23 cellular contexts compared by ENCODE assay signal in the genomic region with DNA sequence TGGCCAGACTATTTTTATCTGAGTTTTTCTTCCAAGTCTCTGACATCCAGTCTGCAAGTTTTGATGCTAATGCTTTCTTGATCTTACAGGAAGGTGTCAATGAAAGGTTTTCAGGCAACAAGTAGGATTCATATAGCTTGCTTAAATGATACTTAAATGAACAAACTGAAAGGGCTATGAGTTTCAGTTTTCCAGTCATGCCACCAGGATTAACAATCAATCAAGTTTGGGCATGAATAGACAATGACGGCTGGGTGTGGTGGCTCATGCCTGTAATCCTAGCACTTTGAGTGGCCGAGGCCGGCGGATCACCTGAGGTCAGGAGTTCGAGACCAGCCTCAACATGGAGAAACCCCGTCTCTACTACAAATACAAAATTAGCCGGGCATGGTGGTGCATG.
"Had no signal": no experiment of that assay in that cellular context is flagged by ENCODE, and none has a peak within 500 bp of the region (broad histone marks: within the 10 kb centered on the region; RNA-seq: fewer than 3 reads in every experiment).

No MANE protein-coding gene starts in this region.

- H3K9me3 Mint-ChIP-seq: immature natural killer cell; naive thymus-derived CD4-positive, alpha-beta T cell; stimulated activated naive B cell treated with anti-CD40 and anti-IgM and Interleukin-4, amounts not matched to agents 10 μg/mL and 1 μg/mL and 100 μg/mL, for 72 hours had no signal

- H3K27me3 Mint-ChIP-seq: naive thymus-derived CD4-positive, alpha-beta T cell; stimulated activated naive B cell treated with anti-CD40 and anti-IgM and Interleukin-4, amounts not matched to agents 10 μg/mL and 1 μg/mL and 100 μg/mL, for 72 hours had no signal

- ATAC-seq: gastroesophageal sphincter; left cardiac atrium; naive thymus-derived CD4-positive, alpha-beta T cell; stimulated activated naive B cell treated with anti-CD40 and anti-IgM and Interleukin-4, amounts not matched to agents 10 μg/mL and 1 μg/mL and 100 μg/mL, for 72 hours had no signal

- H3K27me3 ChIP-seq: dorsolateral prefrontal cortex, gastroesophageal sphincter, neutrophil, right atrium auricular region, sigmoid colon, stomach, transverse colon had no signal

- H3K9me3 ChIP-seq: gastroesophageal sphincter, neutrophil, right atrium auricular region, sigmoid colon, stomach, thoracic aorta, transverse colon had no signal

- H3K36me3 ChIP-seq: gastroesophageal sphincter, neutrophil, right atrium auricular region, sigmoid colon, stomach, thoracic aorta, transverse colon had no signal

- H3K27ac ChIP-seq: dorsolateral prefrontal cortex, gastroesophageal sphincter, neutrophil, right atrium auricular region, skin epidermis, stomach, thoracic aorta, transverse colon had no signal

- DNase-seq: central memory CD4-positive, alpha-beta T cell; cortex of kidney; dorsolateral prefrontal cortex; effector memory CD4-positive, alpha-beta T cell; erythroblast; glutamatergic neuron; immature natural killer cell; kidney; left cardiac atrium; naive thymus-derived CD4-positive, alpha-beta T cell; posterior cingulate gyrus; sigmoid colon; stimulated activated CD4-positive, alpha-beta T cell treated with anti-CD3 and anti-CD28 coated beads, Interleukin-2, amount 100 ng/mL, for 24 hours; stimulated activated CD4-positive, alpha-beta T cell treated with anti-CD3 and anti-CD28 coated beads, Interleukin-4, amount 100 ng/mL, for 4 hours; stimulated activated naive B cell treated with anti-CD40 and anti-IgM and Interleukin-4, amounts not matched to agents 10 μg/mL and 1 μg/mL and 100 μg/mL, for 72 hours; stomach; substantia nigra; transverse colon had no signal

- H3K4me1 Mint-ChIP-seq: immature natural killer cell; stimulated activated naive B cell treated with anti-CD40 and anti-IgM and Interleukin-4, amounts not matched to agents 10 μg/mL and 1 μg/mL and 100 μg/mL, for 72 hours had no signal

- H3K4me3 ChIP-seq: dorsolateral prefrontal cortex, gastroesophageal sphincter, right atrium auricular region, sigmoid colon, skin epidermis, stomach, thoracic aorta, transverse colon had no signal

- H3K27ac Mint-ChIP-seq: immature natural killer cell; naive thymus-derived CD4-positive, alpha-beta T cell; stimulated activated naive B cell treated with anti-CD40 and anti-IgM and Interleukin-4, amounts not matched to agents 10 μg/mL and 1 μg/mL and 100 μg/mL, for 72 hours had no signal

- FAIRE-seq: kidney had no signal

- H3K4me3 Mint-ChIP-seq: immature natural killer cell; naive thymus-derived CD4-positive, alpha-beta T cell; stimulated activated naive B cell treated with anti-CD40 and anti-IgM and Interleukin-4, amounts not matched to agents 10 μg/mL and 1 μg/mL and 100 μg/mL, for 72 hours had no signal
